Comparison of ENCODE assay signal across 11 cellular contexts in genomic region chr10:132987671-132988571, GRCh38. TPM values are rescaled to one million over a fixed set of nuclear protein-coding genes. Genes with fewer than 3 reads are reported as not detected.
DNase-seq lines count a peak whose midpoint lies in the region; ATAC-seq and TF ChIP-seq lines count a peak whose summit lies in the region.
"Had no signal": no experiment of that assay in that cellular context is flagged by ENCODE, and none has a peak within 500 bp of the region (broad histone marks: within the 10 kb centered on the region; RNA-seq: fewer than 3 reads in every experiment).

No MANE protein-coding gene starts in this region.

- H2AFZ ChIP-seq in fibroblast of lung (ENCODE audit: low read length): peak overlapping the region; percentile 3

- DNase-seq in ELR (ENCODE audit: low read depth) (peak; percentile 76), SJSA1 (ENCODE audit: low read depth in 1 of 2, low spot score in 2 of 2) (peak; percentile 63 to 82), fibroblast of lung (ENCODE audit: low read depth in 2 of 2) (peak; percentile 93), posterior vena cava (ENCODE audit: low spot score) (peak; percentile 90), NCI-H526 treated with DMSO at 0.1 percent for 48 hours (lab: John Stamatoyannopoulos, UW) (no peak)
- DNase-seq in effector CD8-positive, alpha-beta T cell (lab: John Stamatoyannopoulos, UW): no peak
- no peak for DNase-seq in activated CD8-positive, alpha-beta memory T cell treated with anti-CD3 and anti-CD28 coated beads, Interleukin-2, amount 50 U/mL, for 4 hours
- DNase-seq: NCI-H2029 treated with DMSO at 0.1 percent for 48 hours had no signal

- H3K27me3 ChIP-seq in SJSA1 (replicated peaks) (no peaks in the 10 kb centered on the region), fibroblast of lung (ENCODE audit: control insufficient read depth, insufficient read depth, low read length) (no peaks in the 10 kb centered on the region)

- H3K4me2 ChIP-seq in fibroblast of lung (ENCODE audit: extremely low read depth, insufficient read depth, low read length): peak overlapping the region; percentile 62

- no peaks in the 10 kb centered on the region for H4K20me1 ChIP-seq in fibroblast of lung (ENCODE audit: control insufficient read depth, extremely low read depth, insufficient read depth, low read length)

- H3K79me2 ChIP-seq in fibroblast of lung (ENCODE audit: control insufficient read depth, insufficient read depth, low read length): no peaks in the 10 kb centered on the region

- no peak for ATAC-seq in HG02852 (IDR thresholded peaks at IDR 0.05; ENCODE audit: unreplicated experiment)

- no peak overlapping the region for H3K9ac ChIP-seq in fibroblast of lung (ENCODE audit: insufficient read depth, low read length)

- H3K9me3 ChIP-seq in SJSA1 (replicated peaks) (no peaks in the 10 kb centered on the region), fibroblast of lung (ENCODE audit: control insufficient read depth, insufficient read depth, low read depth, low read length) (no peaks in the 10 kb centered on the region)

- H3K4me1 ChIP-seq in SJSA1 (replicated peaks): peaks cover 11% of the 10 kb centered on the region
- no peaks in the 10 kb centered on the region for H3K4me1 ChIP-seq in fibroblast of lung (ENCODE audit: control insufficient read depth, extremely low read depth, insufficient read depth, low read length)

- intact Hi-C loops in posterior vena cava (cut with DNase I): loop anchor here in 1 of 2 donors (10.0 kb wide), 1 partner anchor 1063 kb away; no protein-coding TSS in a partner anchor

- no peak overlapping the region; the same call in 1 of the 2 replicates for H3K27ac ChIP-seq in SJSA1
- peak overlapping the region; percentile 50 for H3K27ac ChIP-seq in fibroblast of lung (ENCODE audit: insufficient read depth, low read length)
- H3K27ac ChIP-seq: epithelial cell of prostate had no signal

- H3K36me3 ChIP-seq in SJSA1 (no peaks in the 10 kb centered on the region), fibroblast of lung (ENCODE audit: control insufficient read depth, insufficient read depth, low read length) (no peaks in the 10 kb centered on the region)

- TF ChIP-seq CTCF in fibroblast of lung (conservative IDR thresholded peaks at IDR 0.05 in 1 of 2, IDR thresholded peaks at IDR 0.05 in 1 of 2; ENCODE audit: low read depth in 1 of 2, low read length in 2 of 2): no peak

- H3K4me3 ChIP-seq in SJSA1 (peak overlapping the region; percentile 24), fibroblast of lung (replicated peaks in 1 of 4; ENCODE audit: control extremely low read depth in 1 of 4, insufficient read depth in 1 of 4, low read depth in 3 of 4, low read length in 4 of 4) (peak overlapping the region in 2 of 4 experiments; percentile 20 to 22)

RNA-seq across cellular contexts. Expression of gene CFAP46, which starts 45.6 kb away (rescaled TPM):
- total RNA-seq in SJSA1 (2014; rRNA removed; shearing (Covaris generic)): 0.21 TPM in 1 of 2 replicates, not detected in the other
- total RNA-seq in fibroblast of lung: 0.26 and 0.66 TPM in 2 replicates
- polyA plus RNA-seq in fibroblast of lung: 0.25 and 0.64 TPM in 2 replicates
- 0.56 and 0.60 TPM in 2 replicates for polyA plus RNA-seq in fibroblast of lung (2012)
- polyA minus RNA-seq in fibroblast of lung (ENCODE audit: low replicate concordance): 2.6 TPM in 1 of 2 replicates, not detected in the other
- total RNA-seq in posterior vena cava: under 1 TPM; 0.14 to 0.81 TPM
- total RNA-seq: activated T-helper 1 cell treated with anti-CD3 and anti-CD28 coated beads, Interleukin-12 subunit alpha, Interleukin-12 subunit beta, Interleukin-2, Interleukin-4 antibody, amounts not matched to agents 30 ng/mL and 10 ng/mL and 1 ng/mL, durations not matched to agents 14 hours and 24 hours and 36 hours had no signal

Comparison
In these comparisons a context has a peak if more than half of its experiments do, and no peak if none do; other contexts are left out.
1. DNase-seq: peak in ELR (single experiment), SJSA1 (2 of 2), fibroblast of lung (2 of 2) and posterior vena cava (single experiment); none in effector CD8-positive, alpha-beta T cell (single experiment), activated CD8-positive, alpha-beta memory T cell treated with anti-CD3 and anti-CD28 coated beads, Interleukin-2, amount 50 U/mL, for 4 hours (single experiment) and NCI-H526 treated with DMSO at 0.1 percent for 48 hours (single experiment).